Comparison of ENCODE assay signal across 11 cellular contexts in the genomic region with DNA sequence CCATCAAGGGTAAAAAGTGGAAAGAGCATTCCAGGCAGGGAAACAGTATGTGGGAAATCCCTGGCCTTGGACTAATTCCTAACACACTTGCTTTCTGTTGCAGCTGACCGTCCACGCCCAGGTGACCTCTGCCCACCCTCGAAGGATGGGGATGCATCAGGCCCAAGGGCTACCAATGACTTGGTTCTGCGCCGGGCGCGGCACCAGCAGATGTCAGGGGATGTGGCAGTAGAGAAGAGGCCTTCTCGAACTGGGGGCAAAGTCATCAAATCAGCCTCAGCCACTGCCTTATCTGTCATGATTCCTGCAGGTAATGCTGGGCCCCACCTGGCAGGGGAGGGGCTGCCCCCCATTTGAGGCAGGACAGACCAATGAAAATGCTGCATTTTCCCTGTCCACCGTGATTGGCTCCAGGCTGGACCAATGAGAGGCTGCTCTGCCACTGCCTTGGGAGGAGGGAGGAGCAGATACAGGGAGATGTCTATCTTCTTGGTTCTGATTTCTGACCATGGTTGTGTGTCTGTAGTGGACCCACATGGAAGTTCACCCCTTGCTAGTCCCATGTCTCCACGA. TPM values are rescaled to one million over a fixed set of nuclear protein-coding genes. Genes with fewer than 3 reads are reported as not detected.
DNase-seq lines count a peak whose midpoint lies in the region; ATAC-seq, FAIRE-seq and TF ChIP-seq lines count a peak whose summit lies in the region.
"Had no signal": no experiment of that assay in that cellular context is flagged by ENCODE, and none has a peak within 500 bp of the region (broad histone marks: within the 10 kb centered on the region; RNA-seq: fewer than 3 reads in every experiment).

No MANE protein-coding gene starts in this region.

- intact Hi-C loops in gastrocnemius medialis (cut with DNase I; ENCODE audit: low total_unique reads) = no loop called here

- no peaks in the 10 kb centered on the region for H3K9me3 ChIP-seq in hepatocyte (ENCODE audit: low read depth)
- no peaks in the 10 kb centered on the region for H3K9me3 ChIP-seq in gastrocnemius medialis
- no peaks in the 10 kb centered on the region for H3K9me3 ChIP-seq in effector memory CD4-positive, alpha-beta T cell (ENCODE audit: control insufficient read depth, low read length)

- no peaks in the 10 kb centered on the region for H4K20me1 ChIP-seq in hepatocyte (ENCODE audit: insufficient read depth, poor library complexity, severe bottlenecking)

- WGBS in hepatocyte (ENCODE audit: low lambda C conversion rate, missing lambda C conversion rate) = 91% methylated on average over 10 of the region's 10 CpGs

- H3K4me1 ChIP-seq in hepatocyte (ENCODE audit: insufficient read depth) (no peaks in the 10 kb centered on the region), gastrocnemius medialis (peaks cover 0 to 6% of the 10 kb centered on the region in 2 donors)
- H3K4me1 ChIP-seq in effector memory CD4-positive, alpha-beta T cell (ENCODE audit: control insufficient read depth, insufficient read depth, low read length, poor library complexity, severe bottlenecking) = peaks cover 11% of the 10 kb centered on the region

- no peak for TF ChIP-seq POLR2A in GM12891 (IDR thresholded peaks at IDR 0.05; ENCODE audit: low read depth, low read length)
- no peak for TF ChIP-seq POLR2A in gastrocnemius medialis (IDR thresholded peaks at IDR 0.05)

- H3K27ac Mint-ChIP-seq in activated T-helper 17 cell treated with anti-CD3 and anti-CD28 coated beads, Interleukin-2, amount 50 U/mL, for 72 hours = no peak overlapping the region

- H3K79me2 ChIP-seq in hepatocyte = no peaks in the 10 kb centered on the region

- H3K4me1 Mint-ChIP-seq in activated T-helper 17 cell treated with anti-CD3 and anti-CD28 coated beads, Interleukin-2, amount 50 U/mL, for 72 hours = peaks cover 16% of the 10 kb centered on the region

- H3K4me2 ChIP-seq in hepatocyte = no peak overlapping the region

- peak overlapping the region; percentile 90; the same call in 1 of the 2 replicates for H3K27ac ChIP-seq in 22Rv1
- H3K27ac ChIP-seq in hepatocyte = no peak overlapping the region
- H3K27ac ChIP-seq in gastrocnemius medialis = no peak overlapping the region
- H3K27ac ChIP-seq in effector memory CD4-positive, alpha-beta T cell (ENCODE audit: insufficient read depth, low read length, poor library complexity, severe bottlenecking) = no peak overlapping the region
- H3K27ac ChIP-seq: coronary artery had no signal

- no peaks in the 10 kb centered on the region for H3K27me3 ChIP-seq in hepatocyte
- peaks cover 5 to 10% (median 9%) of the 10 kb centered on the region in 3 donors for H3K27me3 ChIP-seq in gastrocnemius medialis
- H3K27me3 ChIP-seq in effector memory CD4-positive, alpha-beta T cell (replicated peaks; ENCODE audit: control insufficient read depth, insufficient read depth, low read length, poor library complexity, severe bottlenecking) = no peaks in the 10 kb centered on the region

- H3K27me3 Mint-ChIP-seq in activated T-helper 17 cell treated with anti-CD3 and anti-CD28 coated beads, Interleukin-2, amount 50 U/mL, for 72 hours = peaks cover 3% of the 10 kb centered on the region

- H3K36me3 ChIP-seq in hepatocyte (replicated peaks; ENCODE audit: insufficient read depth, low read depth) (no peaks in the 10 kb centered on the region), gastrocnemius medialis (no peaks in the 10 kb centered on the region)
- no peaks in the 10 kb centered on the region for H3K36me3 ChIP-seq in effector memory CD4-positive, alpha-beta T cell (ENCODE audit: control insufficient read depth, insufficient read depth, low read length)

- H3K9me2 ChIP-seq in hepatocyte (replicated peaks; ENCODE audit: insufficient read depth) = no peaks in the 10 kb centered on the region

- H3K4me3 Mint-ChIP-seq in activated T-helper 17 cell treated with anti-CD3 and anti-CD28 coated beads, Interleukin-2, amount 50 U/mL, for 72 hours = peak overlapping the region; percentile 64

- H3K36me3 Mint-ChIP-seq in activated T-helper 17 cell treated with anti-CD3 and anti-CD28 coated beads, Interleukin-2, amount 50 U/mL, for 72 hours (ENCODE audit: low read depth) = no peaks in the 10 kb centered on the region

- FAIRE-seq in GM12891 (lab: Jason Lieb, UNC) = peak; percentile 80

- H3K4me3 ChIP-seq in hepatocyte (no peak overlapping the region), gastrocnemius medialis (no peak overlapping the region)
- no peak overlapping the region for H3K4me3 ChIP-seq in effector memory CD4-positive, alpha-beta T cell (ENCODE audit: insufficient read depth, low read depth, low read length, poor library complexity, severe bottlenecking)
- H3K4me3 ChIP-seq: coronary artery had no signal

- in situ Hi-C loops in gastrocnemius medialis (cut with MboI; ENCODE audit: low sequenced_read_pairs in 4 of 4) = no loop called here

- H3K9me3 Mint-ChIP-seq in activated T-helper 17 cell treated with anti-CD3 and anti-CD28 coated beads, Interleukin-2, amount 50 U/mL, for 72 hours = no peaks in the 10 kb centered on the region

- DNase-seq in GM12891 (ENCODE audit: insufficient read length, low spot score) (peak; percentile 59), hepatocyte (ENCODE audit: low spot score) (no peak), gastrocnemius medialis (no peak)
- DNase-seq in effector memory CD4-positive, alpha-beta T cell = no peak
- DNase-seq: activated gamma-delta T cell, head of caudate nucleus, NCI-H446 had no signal

- no peak for ATAC-seq in activated T-helper 17 cell treated with anti-CD3 and anti-CD28 coated beads, Interleukin-2, amount 50 U/mL, for 72 hours (replicated peaks)
- ATAC-seq in gastrocnemius medialis = no peak

- no peak overlapping the region for H2AFZ ChIP-seq in hepatocyte

- TF ChIP-seq CTCF in 22Rv1 (IDR thresholded peaks at IDR 0.05) = no peak
- TF ChIP-seq CTCF in hepatocyte (IDR thresholded peaks at IDR 0.05; ENCODE audit: poor library complexity) = no peak
- TF ChIP-seq CTCF in gastrocnemius medialis (IDR thresholded peaks at IDR 0.05 in 4 of 5, conservative IDR thresholded peaks at IDR 0.05 in 1 of 5) = no peak

TF ChIP-seq in GM12891, 5 proteins besides CTCF, POLR2A, EP300 and RAD21:
- TF ChIP-seq POU2F2 (IDR thresholded peaks at IDR 0.05; ENCODE audit: low read depth, low read length) (no peak), TAF1 (IDR thresholded peaks at IDR 0.05; ENCODE audit: low read depth, low read length) (no peak), POLR2AphosphoS5 (IDR thresholded peaks at IDR 0.05; ENCODE audit: low read depth, low read length) (no peak), PAX5 (IDR thresholded peaks at IDR 0.05; ENCODE audit: insufficient read depth, low read length, severe bottlenecking) (no peak), SPI1 (IDR thresholded peaks at IDR 0.05; ENCODE audit: low read depth, low read length) (no peak)
TF ChIP-seq in GM12891: peak in this region for 0.

RNA-seq across cellular contexts. Expression of a gene that starts 12.6 kb away (rescaled TPM):
- polyA plus RNA-seq in GM12891 (2012; ENCODE audit: low read depth, missing spikeins) = 11.8 TPM
- 10 to 100 TPM; 32.5 to 34.2 TPM for total RNA-seq in activated T-helper 17 cell treated with anti-CD3 and anti-CD28 coated beads, Interleukin-2, amount 50 U/mL, for 72 hours
- total RNA-seq in hepatocyte (25.7 and 31.5 TPM in 2 replicates), gastrocnemius medialis (10 to 100 TPM; 11.9 to 44.3 (median 15.4) TPM)
- 41.3 and 41.9 TPM in 2 replicates for polyA plus RNA-seq in hepatocyte

RNA-seq across cellular contexts. Expression of a gene that starts 18.4 kb away (rescaled TPM):
- 0.05 TPM for polyA plus RNA-seq in GM12891 (2012; ENCODE audit: low read depth, missing spikeins)
- under 1 TPM in 1 of 2 donors, not detected in 1; 0.61 TPM for total RNA-seq in activated T-helper 17 cell treated with anti-CD3 and anti-CD28 coated beads, Interleukin-2, amount 50 U/mL, for 72 hours
- total RNA-seq in hepatocyte (0.37 TPM in 1 of 2 replicates, not detected in the other), gastrocnemius medialis (not detected)
- polyA plus RNA-seq in hepatocyte = not detected in 2 replicates
- total RNA-seq: myocyte had no signal

RNA-seq across cellular contexts. Expression of a gene that starts 22.3 kb away (rescaled TPM):
- polyA plus RNA-seq in GM12891 (2012; ENCODE audit: low read depth, missing spikeins) = 27.1 TPM
- 10 to 100 TPM; 25.8 to 48.4 TPM for total RNA-seq in activated T-helper 17 cell treated with anti-CD3 and anti-CD28 coated beads, Interleukin-2, amount 50 U/mL, for 72 hours
- total RNA-seq in hepatocyte = 31.7 and 34.2 TPM in 2 replicates
- polyA plus RNA-seq in hepatocyte = 23.4 and 30.7 TPM in 2 replicates
- total RNA-seq in gastrocnemius medialis = 10 to 100 TPM; 35.6 to 83.8 (median 54.1) TPM

RNA-seq across cellular contexts. Expression of a gene that starts 30.3 kb away (rescaled TPM):
- polyA plus RNA-seq in GM12891 (2012; ENCODE audit: low read depth, missing spikeins) = 0.82 TPM
- 1 to 10 TPM; 2.4 to 2.6 TPM for total RNA-seq in activated T-helper 17 cell treated with anti-CD3 and anti-CD28 coated beads, Interleukin-2, amount 50 U/mL, for 72 hours
- total RNA-seq in hepatocyte = 0.20 and 0.32 TPM in 2 replicates
- polyA plus RNA-seq in hepatocyte = 0.22 and 0.54 TPM in 2 replicates
- not detected for total RNA-seq in gastrocnemius medialis
- total RNA-seq: myocyte had no signal

RNA-seq across cellular contexts. Expression of a gene that starts 34.2 kb away (rescaled TPM):
- polyA plus RNA-seq in GM12891 (2012; ENCODE audit: low read depth, missing spikeins) = not detected
- not detected for total RNA-seq in activated T-helper 17 cell treated with anti-CD3 and anti-CD28 coated beads, Interleukin-2, amount 50 U/mL, for 72 hours
- total RNA-seq in hepatocyte (0.32 TPM in 1 of 2 replicates, not detected in the other), gastrocnemius medialis (not detected)
- 0.36 TPM in 1 of 2 replicates, not detected in the other for polyA plus RNA-seq in hepatocyte
- total RNA-seq: myocyte had no signal
